In the genomic region with DNA sequence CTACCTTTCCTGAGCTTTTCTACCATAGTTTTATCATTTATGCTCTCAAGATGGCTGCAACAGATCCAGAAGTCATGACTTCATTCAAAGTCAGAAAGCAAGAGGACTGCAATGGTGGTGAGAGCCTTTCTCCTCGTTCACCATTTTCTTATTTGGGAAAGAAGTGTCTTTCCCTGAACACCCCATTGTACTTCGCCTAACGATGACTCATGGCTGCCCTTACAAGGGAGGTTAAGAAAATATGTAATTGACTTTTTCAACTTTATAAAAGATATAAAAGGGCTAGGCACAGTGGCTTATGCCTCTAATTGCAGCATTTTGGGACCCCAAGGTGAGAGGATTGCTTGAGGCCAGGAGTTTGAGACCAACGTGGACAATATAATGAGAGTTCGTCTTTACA, we compare ENCODE assay signal across 16 cellular contexts.
DNase-seq lines count a peak whose midpoint lies in the region; ATAC-seq, FAIRE-seq and TF ChIP-seq lines count a peak whose summit lies in the region.
"Had no signal": no experiment of that assay in that cellular context is flagged by ENCODE, and none has a peak within 500 bp of the region (broad histone marks: within the 10 kb centered on the region; RNA-seq: fewer than 3 reads in every experiment).

No MANE protein-coding gene starts in this region.

- H3K36me3 Mint-ChIP-seq in CD4-positive, alpha-beta T cell (ENCODE audit: low read depth), result no peaks in the 10 kb centered on the region

- POLR2A ChIA-PET in A549 (lab: Yijun Ruan, JAX) (no interaction called here), HCT116 (lab: Charles Lee) (no interaction called here)
- POLR2A ChIA-PET in CD4-positive, alpha-beta T cell (lab: Charles Lee), result no interaction called here

- TF ChIP-seq EP300 in A549 (IDR thresholded peaks at IDR 0.05), result no peak
- no peak for TF ChIP-seq EP300 in gastroesophageal sphincter (IDR thresholded peaks at IDR 0.05)

- no peak for TF ChIP-seq POLR2A in A549 (IDR thresholded peaks at IDR 0.05; ENCODE audit: low read length)
- TF ChIP-seq POLR2A in HCT116 (IDR thresholded peaks at IDR 0.05; ENCODE audit: borderline replicate concordance, extremely low read depth, insufficient read depth, insufficient read length), result no peak
- no peak for TF ChIP-seq POLR2A in gastroesophageal sphincter (IDR thresholded peaks at IDR 0.05)

- no peaks in the 10 kb centered on the region for H3K27me3 ChIP-seq in HCT116 (ENCODE audit: insufficient read depth, low read length)
- H3K27me3 ChIP-seq in gastroesophageal sphincter, result no peaks in the 10 kb centered on the region
- H3K27me3 ChIP-seq in CD4-positive, alpha-beta T cell (ENCODE audit: control insufficient read depth, insufficient read depth, low read length), result no peaks in the 10 kb centered on the region
- H3K27me3 ChIP-seq: BLaER1 treated with 17β-estradiol and CSF1 and Interleukin-3, amounts not matched to agents 10 nM and 100 nM had no signal

- H3K4me1 ChIP-seq in A549 (peaks cover 10% of the 10 kb centered on the region; the same call in 2 of the 3 replicates), HCT116 (ENCODE audit: control insufficient read depth in 1 of 2, insufficient read depth in 2 of 2, low read length in 2 of 2) (peaks cover 4 to 8% of the 10 kb centered on the region in 2 experiments; a peak in 3 of 4 replicates), gastroesophageal sphincter (no peaks in the 10 kb centered on the region)
- H3K4me1 ChIP-seq: BLaER1 treated with 17β-estradiol and CSF1 and Interleukin-3, amounts not matched to agents 10 nM and 100 nM had no signal

- H3K27me3 Mint-ChIP-seq in CD4-positive, alpha-beta T cell, result no peaks in the 10 kb centered on the region

- RAD21 ChIA-PET in HCT116 (lab: Charles Lee; ENCODE audit: low non-redundant PET in 1 of 2, low total read pairs in 2 of 2, uncharacterized antibody in 2 of 2, unreplicated experiment in 2 of 2), result no interaction called here

- H3K79me2 ChIP-seq in HCT116 (ENCODE audit: insufficient read depth, low read length), result no peaks in the 10 kb centered on the region

- no peak for TF ChIP-seq CTCF in A549 (IDR thresholded peaks at IDR 0.05)
- TF ChIP-seq CTCF in HCT116 (IDR thresholded peaks at IDR 0.05 in 2 of 3, conservative IDR thresholded peaks at IDR 0.05 in 1 of 3; ENCODE audit: borderline replicate concordance in 1 of 3, insufficient read depth in 1 of 3, low read depth in 2 of 3, low read length in 2 of 3), result no peak
- no peak for TF ChIP-seq CTCF in fibroblast of mammary gland (conservative IDR thresholded peaks at IDR 0.05; ENCODE audit: control insufficient read depth, insufficient read depth, low read depth, low read length)
- TF ChIP-seq CTCF in gastroesophageal sphincter (IDR thresholded peaks at IDR 0.05), result no peak
- no peak for TF ChIP-seq CTCF in CD4-positive, alpha-beta T cell (IDR thresholded peaks at IDR 0.05)

- H3K27ac ChIP-seq in A549, result peak overlapping the region in 1 of 2 experiments; percentile 27; a peak in 1 of 6 replicates
- no peak overlapping the region for H3K27ac ChIP-seq in HCT116 (ENCODE audit: low read depth, low read length)
- no peak overlapping the region for H3K27ac ChIP-seq in gastroesophageal sphincter
- no peak overlapping the region for H3K27ac ChIP-seq in CD4-positive, alpha-beta T cell (ENCODE audit: low read depth, low read length)
- H3K27ac ChIP-seq: BLaER1 treated with 17β-estradiol and CSF1 and Interleukin-3, amounts not matched to agents 10 nM and 100 nM had no signal

- FAIRE-seq in A549 (lab: Jason Lieb, UNC), result no peak

- no peak overlapping the region for H3K27ac Mint-ChIP-seq in CD4-positive, alpha-beta T cell

- no peak overlapping the region for H3K4me3 Mint-ChIP-seq in CD4-positive, alpha-beta T cell

- CTCF ChIA-PET in A549 (lab: Yijun Ruan, JAX), result interaction anchor here (1.3 kb wide), 1 partner anchor 15 kb away, joined by 3 read pairs; no protein-coding TSS in a partner anchor
- CTCF ChIA-PET in HCT116 (lab: Charles Lee), result no interaction called here
- CTCF ChIA-PET in CD4-positive, alpha-beta T cell (lab: Charles Lee), result no interaction called here

- H3K4me1 Mint-ChIP-seq in CD4-positive, alpha-beta T cell (ENCODE audit: low read depth), result no peaks in the 10 kb centered on the region

- no TSS peak for BruUV-seq in HCT116 (replicated peaks; lab: Mats Ljungman, UMichigan)

- peaks cover 10% of the 10 kb centered on the region; the same call in 2 of the 3 replicates for H3K9me3 ChIP-seq in A549
- no peaks in the 10 kb centered on the region for H3K9me3 ChIP-seq in HCT116 (ENCODE audit: control insufficient read depth in 1 of 2, insufficient read depth in 1 of 2, low read depth in 1 of 2, low read length in 2 of 2)
- no peaks in the 10 kb centered on the region for H3K9me3 ChIP-seq in gastroesophageal sphincter
- H3K9me3 ChIP-seq in CD4-positive, alpha-beta T cell (ENCODE audit: control insufficient read depth, low read length), result no peaks in the 10 kb centered on the region

- peak overlapping the region; percentile 24 for H2AFZ ChIP-seq in HCT116 (ENCODE audit: low read depth, low read length, poor library complexity, severe bottlenecking)

- H3K36me3 ChIP-seq in HCT116 (ENCODE audit: control insufficient read depth in 1 of 2, insufficient read depth in 2 of 2, low read length in 2 of 2), result no peaks in the 10 kb centered on the region
- no peaks in the 10 kb centered on the region for H3K36me3 ChIP-seq in gastroesophageal sphincter
- H3K36me3 ChIP-seq: BLaER1 treated with 17β-estradiol and CSF1 and Interleukin-3, amounts not matched to agents 10 nM and 100 nM had no signal

- DNase-seq in A549 (ENCODE audit: low read depth in 1 of 2, low spot score in 1 of 2) (no peak), HCT116 (ENCODE audit: low read depth, low spot score) (no peak), astrocyte of the hippocampus (ENCODE audit: low read depth, low spot score) (peak; percentile 7), fibroblast of mammary gland (ENCODE audit: low read depth) (peak; percentile 10)
- DNase-seq in CD4-positive, alpha-beta T cell, result no peak
- DNase-seq in activated T-cell treated with anti-CD3 and anti-CD28 coated beads, Interleukin-2, amount 50 U/mL, for 1 hour, result no peak
- DNase-seq: DND-41, Kasumi-1, NCI-H1417 treated with DMSO at 0.1 percent for 48 hours, NCI-H2029 treated with DMSO at 0.1 percent for 48 hours, NCI-H510A, NCI-H82 had no signal

- ATAC-seq in A549 (no peak), HCT116 (peak; percentile 27; the same call in 1 of the 2 replicates), gastroesophageal sphincter (no peak), HG03139 (IDR thresholded peaks at IDR 0.05; ENCODE audit: unreplicated experiment) (no peak)
- no peak for ATAC-seq in CD4-positive, alpha-beta T cell (ENCODE audit: poor library complexity)
- ATAC-seq: Panc1 had no signal

- no peak overlapping the region for H3K9ac ChIP-seq in HCT116 (ENCODE audit: low read length)
- H3K9ac ChIP-seq: BLaER1 treated with 17β-estradiol and CSF1 and Interleukin-3, amounts not matched to agents 10 nM and 100 nM had no signal

- no peaks in the 10 kb centered on the region for H4K20me1 ChIP-seq in HCT116 (ENCODE audit: insufficient read depth)
- H4K20me1 ChIP-seq: BLaER1 treated with 17β-estradiol and CSF1 and Interleukin-3, amounts not matched to agents 10 nM and 100 nM had no signal

- WGBS in A549 (ENCODE audit: missing lambda C conversion rate), result 79% methylated on average over 5 of the region's 5 CpGs
- 81 to 85% methylated on average over 2 to 5 of the region's 5 CpGs for WGBS in gastroesophageal sphincter (ENCODE audit: low coverage in 1 of 2), 2 donors

- TF ChIP-seq RAD21 in A549 (conservative IDR thresholded peaks at IDR 0.05 in 1 of 2, IDR thresholded peaks at IDR 0.05 in 1 of 2) (no peak), HCT116 (IDR thresholded peaks at IDR 0.05; ENCODE audit: low read depth) (no peak)

- no peaks in the 10 kb centered on the region for H3K9me2 ChIP-seq in HCT116 (ENCODE audit: insufficient read depth)

- H3K9me3 Mint-ChIP-seq in CD4-positive, alpha-beta T cell, result peaks cover 8% of the 10 kb centered on the region

- intact Hi-C loops in HCT116 (cut with micrococcal nuclease), result no loop called here
- intact Hi-C loops in CD4-positive, alpha-beta T cell (cut with DNase I, micrococcal nuclease), result no loop called here

- H3K4me2 ChIP-seq in A549 (no peak overlapping the region), HCT116 (ENCODE audit: low read length) (peak overlapping the region; percentile 10; the same call in 1 of the 2 replicates)
- H3K4me2 ChIP-seq: BLaER1 treated with 17β-estradiol and CSF1 and Interleukin-3, amounts not matched to agents 10 nM and 100 nM had no signal

- H3K4me3 ChIP-seq in A549 (no peak overlapping the region), HCT116 (replicated peaks in 1 of 2; ENCODE audit: low read depth in 1 of 2, low read length in 2 of 2) (no peak overlapping the region), fibroblast of mammary gland (ENCODE audit: control insufficient read depth, low read depth, low read length) (no peak overlapping the region), gastroesophageal sphincter (no peak overlapping the region)
- H3K4me3 ChIP-seq: BLaER1 treated with 17β-estradiol and CSF1 and Interleukin-3, amounts not matched to agents 10 nM and 100 nM had no signal

TF ChIP-seq in A549, 52 proteins besides CTCF, POLR2A, EP300 and RAD21:
- no peak for TF ChIP-seq HOXB5 (CRISPR knock-in tag; IDR thresholded peaks at IDR 0.05)
- TF ChIP-seq PHF8 (IDR thresholded peaks at IDR 0.05; ENCODE audit: borderline replicate concordance, low read depth), result no peak
- TF ChIP-seq FOSL2 (IDR thresholded peaks at IDR 0.05), result no peak
- peak; percentile 58 for TF ChIP-seq FOSL2 (CRISPR knock-in tag; IDR thresholded peaks at IDR 0.05)

TF ChIP-seq in HCT116, 20 proteins besides CTCF, POLR2A, EP300 and RAD21 (continues in another document):
- TF ChIP-seq CBX3 (IDR thresholded peaks at IDR 0.05; ENCODE audit: low read depth) (no peak), SRF (IDR thresholded peaks at IDR 0.05; ENCODE audit: low read depth) (no peak), ELF1 (IDR thresholded peaks at IDR 0.05; ENCODE audit: borderline replicate concordance, low read depth) (no peak)

Comparison
In these comparisons a context has a peak if more than half of its experiments do, and no peak if none do; other contexts are left out.
1. DNase-seq: peak in astrocyte of the hippocampus (single experiment) and fibroblast of mammary gland (single experiment); none in A549 (0 of 2), HCT116 (single experiment), CD4-positive, alpha-beta T cell (0 of 10) and activated T-cell treated with anti-CD3 and anti-CD28 coated beads, Interleukin-2, amount 50 U/mL, for 1 hour (single experiment).